ENCODE assay signal across 13 cellular contexts in the genomic region with DNA sequence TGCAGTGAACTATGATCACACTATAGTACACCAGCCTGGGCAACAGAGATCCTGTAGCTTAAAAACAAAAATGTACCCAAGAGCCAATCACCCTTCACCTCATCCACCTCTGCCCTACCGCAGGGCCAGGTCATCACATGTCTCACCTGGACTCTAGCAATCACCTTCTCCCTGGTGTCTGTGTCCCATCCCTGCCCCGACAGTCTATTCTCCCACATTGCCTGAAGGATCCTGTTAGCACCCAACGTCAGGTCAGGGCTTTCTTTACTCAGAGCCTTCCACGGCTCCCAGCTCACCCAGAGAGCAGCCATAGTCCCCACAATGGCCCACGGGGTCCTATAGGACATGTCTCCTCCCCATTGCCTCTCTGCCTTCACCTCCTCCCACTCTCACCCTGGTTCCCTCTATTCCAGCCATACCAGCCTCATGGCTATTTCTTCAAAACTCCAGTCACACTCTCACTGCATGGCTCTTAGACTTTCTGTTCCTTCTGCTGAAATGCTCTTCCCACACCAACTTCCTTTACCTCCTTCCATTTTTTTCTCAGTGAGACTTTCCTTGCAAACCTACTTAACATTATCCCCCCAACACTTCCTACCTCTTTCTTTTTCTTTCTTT.
"Had no signal": no experiment of that assay in that cellular context is flagged by ENCODE, and none has a peak within 500 bp of the region (broad histone marks: within the 10 kb centered on the region; RNA-seq: fewer than 3 reads in every experiment).

No MANE protein-coding gene starts in this region.

- H3K27ac Mint-ChIP-seq: activated B cell treated with CpG ODN at 0.5 μM for 24 hours; activated CD8-positive, alpha-beta T cell treated with anti-CD3 and anti-CD28 coated beads for 36 hours; activated T-cell treated with anti-CD3 and anti-CD28 coated beads, Interleukin-2, amount 50 U/mL, for 24 hours; natural killer cell; T-helper 2 cell treated with Interferon-gamma antibody and Interleukin-4, amounts not matched to agents 5 μg/mL and 100 μg/mL, for 36 hours had no signal

- DNase-seq: activated B cell treated with CpG ODN at 0.5 μM for 24 hours; activated CD4-positive, alpha-beta T cell treated with anti-CD3 and anti-CD28 coated beads for 48 hours; activated CD8-positive, alpha-beta T cell treated with anti-CD3 and anti-CD28 coated beads for 36 hours; activated effector memory CD4-positive, alpha-beta T cell treated with anti-CD3 and anti-CD28 coated beads, Interleukin-2, amount 50 U/mL, for 16 hours; activated naive CD4-positive, alpha-beta T cell treated with anti-CD3 and anti-CD28 coated beads, Interleukin-2, amount 50 U/mL, for 16 hours; activated T-cell treated with anti-CD3 and anti-CD28 coated beads, Interleukin-2, amount 50 U/mL, for 24 hours; dorsolateral prefrontal cortex; natural killer cell; nucleus accumbens; spleen; stimulated activated CD4-positive, alpha-beta T cell treated with anti-CD3 and anti-CD28 coated beads, Interleukin-4, amount 100 ng/mL, for 4 hours; stimulated activated naive CD4-positive, alpha-beta T cell had no signal

- H3K27me3 Mint-ChIP-seq: activated B cell treated with CpG ODN at 0.5 μM for 24 hours; activated CD8-positive, alpha-beta T cell treated with anti-CD3 and anti-CD28 coated beads for 36 hours; activated T-cell treated with anti-CD3 and anti-CD28 coated beads, Interleukin-2, amount 50 U/mL, for 24 hours had no signal

- H3K4me3 Mint-ChIP-seq: activated CD8-positive, alpha-beta T cell treated with anti-CD3 and anti-CD28 coated beads for 36 hours; activated T-cell treated with anti-CD3 and anti-CD28 coated beads, Interleukin-2, amount 50 U/mL, for 24 hours; natural killer cell; T-helper 2 cell treated with Interferon-gamma antibody and Interleukin-4, amounts not matched to agents 5 μg/mL and 100 μg/mL, for 36 hours had no signal

- H3K9me3 Mint-ChIP-seq: activated B cell treated with CpG ODN at 0.5 μM for 24 hours; activated CD8-positive, alpha-beta T cell treated with anti-CD3 and anti-CD28 coated beads for 36 hours; activated T-cell treated with anti-CD3 and anti-CD28 coated beads, Interleukin-2, amount 50 U/mL, for 24 hours; natural killer cell; T-helper 2 cell treated with Interferon-gamma antibody and Interleukin-4, amounts not matched to agents 5 μg/mL and 100 μg/mL, for 36 hours had no signal

- H3K36me3 Mint-ChIP-seq: natural killer cell had no signal

- ATAC-seq: activated CD8-positive, alpha-beta T cell treated with anti-CD3 and anti-CD28 coated beads for 36 hours; natural killer cell had no signal
